In the genomic region with DNA sequence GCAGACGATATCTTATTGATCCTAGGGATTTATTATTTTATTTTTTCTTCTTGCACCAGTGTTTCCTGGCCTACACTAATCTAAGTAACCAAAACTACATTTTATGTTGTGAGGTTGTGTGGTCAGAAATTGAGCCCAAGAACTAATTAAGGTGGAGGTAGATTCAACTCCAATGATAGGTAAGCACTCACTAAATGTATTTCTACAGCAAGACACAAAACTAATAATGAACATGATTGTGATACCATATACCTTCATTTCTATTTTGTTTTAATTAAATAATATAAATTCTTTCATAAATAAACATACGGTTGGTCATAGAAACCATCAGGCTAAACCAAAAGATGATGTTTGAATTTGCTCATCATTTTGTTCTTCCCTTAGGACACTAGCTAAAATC, we compare ENCODE assay signal across 5 cellular contexts.
DNase-seq lines count a peak whose midpoint lies in the region; ATAC-seq, FAIRE-seq and TF ChIP-seq lines count a peak whose summit lies in the region.
"Not testable (repeated sequence)": the region's sequence is repeated elsewhere in the genome, so short reads cannot be mapped to it uniquely, and the experiment has no call there.

No MANE protein-coding gene starts in this region.

- H3K27me3 Mint-ChIP-seq in WTC11 (ENCODE audit: low read depth), result not testable (repeated sequence)

- CTCF ChIA-PET in WTC11 (lab: Charles Lee), result interaction anchor here (0.6 kb wide), 1 partner anchor 1006 kb away, joined by 4 read pairs; no protein-coding TSS in a partner anchor

- TF ChIP-seq CTCF in D721Med (IDR thresholded peaks at IDR 0.05; ENCODE audit: insufficient read depth, missing control alignments); WTC11 (IDR thresholded peaks at IDR 0.05); pancreas (IDR thresholded peaks at IDR 0.05): not testable (repeated sequence)

- not testable (repeated sequence) for H3K9me3 Mint-ChIP-seq in WTC11

- not testable (repeated sequence) for H3K27ac Mint-ChIP-seq in WTC11

- FAIRE-seq in D721Med (lab: Jason Lieb, UNC) (peak; percentile 16), colon (lab: Jason Lieb, UNC) (peak; percentile 96), endometrium (lab: Jason Lieb, UNC) (peak; percentile 15), pancreas (lab: Jason Lieb, UNC) (peak; percentile 94)

- peaks cover 17% of the 10 kb centered on the region for H3K4me1 Mint-ChIP-seq in WTC11

- H3K9me3 ChIP-seq in pancreas, result not testable (repeated sequence)

- not testable (repeated sequence) for H3K4me3 Mint-ChIP-seq in WTC11

- whole genome bisulfite sequencing in pancreas, 2 donors, result 51 to 61% methylated on average over 2 of the region's 2 CpGs

- H3K27ac ChIP-seq in pancreas, result not testable (repeated sequence)

- 0 out of 2 replicates have a peak, but pooled peaks have one; percentile 6 for ATAC-seq in WTC11
- ATAC-seq in pancreas, result not testable (repeated sequence)

- POLR2A ChIA-PET in WTC11 (lab: Charles Lee), result interaction anchor here (0.9 kb wide), 1 partner anchor 12 kb away, joined by 3 read pairs; no protein-coding TSS in a partner anchor

- not testable (repeated sequence) for H3K36me3 ChIP-seq in pancreas

- DNase-seq in D721Med (ENCODE audit: insufficient read length, low spot score); WTC11 (ENCODE audit: low spot score); pancreas: not testable (repeated sequence)

- intact Hi-C loops in pancreas (cut with DNase I), result not testable (repeated sequence)

- not testable (repeated sequence) for H3K27me3 ChIP-seq in pancreas

- H3K4me1 ChIP-seq in pancreas, result not testable (repeated sequence)

- H3K36me3 Mint-ChIP-seq in WTC11, result peaks cover 30% of the 10 kb centered on the region

- H3K4me3 ChIP-seq in pancreas, result not testable (repeated sequence)

TF ChIP-seq in WTC11, 78 proteins besides CTCF, POLR2A, EP300 and RAD21:
- TF ChIP-seq, protein P1, sequence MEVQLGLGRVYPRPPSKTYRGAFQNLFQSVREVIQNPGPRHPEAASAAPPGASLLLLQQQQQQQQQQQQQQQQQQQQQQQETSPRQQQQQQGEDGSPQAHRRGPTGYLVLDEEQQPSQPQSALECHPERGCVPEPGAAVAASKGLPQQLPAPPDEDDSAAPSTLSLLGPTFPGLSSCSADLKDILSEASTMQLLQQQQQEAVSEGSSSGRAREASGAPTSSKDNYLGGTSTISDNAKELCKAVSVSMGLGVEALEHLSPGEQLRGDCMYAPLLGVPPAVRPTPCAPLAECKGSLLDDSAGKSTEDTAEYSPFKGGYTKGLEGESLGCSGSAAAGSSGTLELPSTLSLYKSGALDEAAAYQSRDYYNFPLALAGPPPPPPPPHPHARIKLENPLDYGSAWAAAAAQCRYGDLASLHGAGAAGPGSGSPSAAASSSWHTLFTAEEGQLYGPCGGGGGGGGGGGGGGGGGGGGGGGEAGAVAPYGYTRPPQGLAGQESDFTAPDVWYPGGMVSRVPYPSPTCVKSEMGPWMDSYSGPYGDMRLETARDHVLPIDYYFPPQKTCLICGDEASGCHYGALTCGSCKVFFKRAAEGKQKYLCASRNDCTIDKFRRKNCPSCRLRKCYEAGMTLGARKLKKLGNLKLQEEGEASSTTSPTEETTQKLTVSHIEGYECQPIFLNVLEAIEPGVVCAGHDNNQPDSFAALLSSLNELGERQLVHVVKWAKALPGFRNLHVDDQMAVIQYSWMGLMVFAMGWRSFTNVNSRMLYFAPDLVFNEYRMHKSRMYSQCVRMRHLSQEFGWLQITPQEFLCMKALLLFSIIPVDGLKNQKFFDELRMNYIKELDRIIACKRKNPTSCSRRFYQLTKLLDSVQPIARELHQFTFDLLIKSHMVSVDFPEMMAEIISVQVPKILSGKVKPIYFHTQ (CRISPR knock-in tag; IDR thresholded peaks at IDR 0.05), result peak; percentile 60; the same call in 1 of the 2 replicates
- TF ChIP-seq, protein P2, sequence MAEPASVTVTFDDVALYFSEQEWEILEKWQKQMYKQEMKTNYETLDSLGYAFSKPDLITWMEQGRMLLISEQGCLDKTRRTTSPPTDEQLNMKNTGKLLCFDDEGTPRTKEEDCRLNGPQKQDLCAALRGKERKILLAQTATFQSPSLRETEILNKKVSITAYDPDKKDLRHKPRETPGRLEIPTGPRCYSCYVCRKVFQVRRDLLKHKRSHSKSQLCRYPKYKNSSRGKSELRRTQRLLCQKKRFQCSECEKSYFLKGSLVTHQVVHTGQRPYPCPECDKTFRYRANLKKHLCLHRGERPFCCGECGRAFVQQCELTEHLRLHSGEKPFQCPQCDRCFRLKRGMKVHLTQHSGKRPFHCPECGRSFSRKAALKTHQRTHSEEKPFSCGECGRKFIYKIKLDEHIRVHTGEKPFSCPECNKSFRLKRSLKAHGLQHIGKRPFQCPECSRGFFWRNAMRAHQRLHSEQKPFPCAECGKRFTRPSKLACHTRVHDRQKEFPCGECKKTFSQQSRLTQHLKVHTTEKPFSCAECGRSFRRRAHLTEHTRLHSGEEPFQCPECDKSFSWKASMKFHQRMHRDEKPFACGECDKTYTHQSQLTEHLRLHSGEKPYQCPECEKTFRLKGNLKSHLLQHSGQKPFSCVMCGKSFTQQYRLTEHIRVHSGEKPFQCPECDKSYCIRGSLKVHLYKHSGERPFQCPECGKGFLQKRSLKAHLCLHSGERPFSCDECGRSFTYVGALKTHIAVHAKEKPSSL (CRISPR knock-in tag; conservative IDR thresholded peaks at IDR 0.05), result peak; percentile 89
- TF ChIP-seq, protein P3, sequence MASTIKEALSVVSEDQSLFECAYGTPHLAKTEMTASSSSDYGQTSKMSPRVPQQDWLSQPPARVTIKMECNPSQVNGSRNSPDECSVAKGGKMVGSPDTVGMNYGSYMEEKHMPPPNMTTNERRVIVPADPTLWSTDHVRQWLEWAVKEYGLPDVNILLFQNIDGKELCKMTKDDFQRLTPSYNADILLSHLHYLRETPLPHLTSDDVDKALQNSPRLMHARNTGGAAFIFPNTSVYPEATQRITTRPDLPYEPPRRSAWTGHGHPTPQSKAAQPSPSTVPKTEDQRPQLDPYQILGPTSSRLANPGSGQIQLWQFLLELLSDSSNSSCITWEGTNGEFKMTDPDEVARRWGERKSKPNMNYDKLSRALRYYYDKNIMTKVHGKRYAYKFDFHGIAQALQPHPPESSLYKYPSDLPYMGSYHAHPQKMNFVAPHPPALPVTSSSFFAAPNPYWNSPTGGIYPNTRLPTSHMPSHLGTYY (CRISPR knock-in tag; IDR thresholded peaks at IDR 0.05), result peak; percentile 79; the same call in 1 of the 2 replicates
- TF ChIP-seq PRRX2 (CRISPR knock-in tag; IDR thresholded peaks at IDR 0.05) (0 out of 2 replicates have a peak, but pooled peaks have one; percentile 80), NFATC4 (CRISPR knock-in tag; IDR thresholded peaks at IDR 0.05) (peak; percentile 49; the same call in 1 of the 2 replicates)
- TF ChIP-seq, protein P4, sequence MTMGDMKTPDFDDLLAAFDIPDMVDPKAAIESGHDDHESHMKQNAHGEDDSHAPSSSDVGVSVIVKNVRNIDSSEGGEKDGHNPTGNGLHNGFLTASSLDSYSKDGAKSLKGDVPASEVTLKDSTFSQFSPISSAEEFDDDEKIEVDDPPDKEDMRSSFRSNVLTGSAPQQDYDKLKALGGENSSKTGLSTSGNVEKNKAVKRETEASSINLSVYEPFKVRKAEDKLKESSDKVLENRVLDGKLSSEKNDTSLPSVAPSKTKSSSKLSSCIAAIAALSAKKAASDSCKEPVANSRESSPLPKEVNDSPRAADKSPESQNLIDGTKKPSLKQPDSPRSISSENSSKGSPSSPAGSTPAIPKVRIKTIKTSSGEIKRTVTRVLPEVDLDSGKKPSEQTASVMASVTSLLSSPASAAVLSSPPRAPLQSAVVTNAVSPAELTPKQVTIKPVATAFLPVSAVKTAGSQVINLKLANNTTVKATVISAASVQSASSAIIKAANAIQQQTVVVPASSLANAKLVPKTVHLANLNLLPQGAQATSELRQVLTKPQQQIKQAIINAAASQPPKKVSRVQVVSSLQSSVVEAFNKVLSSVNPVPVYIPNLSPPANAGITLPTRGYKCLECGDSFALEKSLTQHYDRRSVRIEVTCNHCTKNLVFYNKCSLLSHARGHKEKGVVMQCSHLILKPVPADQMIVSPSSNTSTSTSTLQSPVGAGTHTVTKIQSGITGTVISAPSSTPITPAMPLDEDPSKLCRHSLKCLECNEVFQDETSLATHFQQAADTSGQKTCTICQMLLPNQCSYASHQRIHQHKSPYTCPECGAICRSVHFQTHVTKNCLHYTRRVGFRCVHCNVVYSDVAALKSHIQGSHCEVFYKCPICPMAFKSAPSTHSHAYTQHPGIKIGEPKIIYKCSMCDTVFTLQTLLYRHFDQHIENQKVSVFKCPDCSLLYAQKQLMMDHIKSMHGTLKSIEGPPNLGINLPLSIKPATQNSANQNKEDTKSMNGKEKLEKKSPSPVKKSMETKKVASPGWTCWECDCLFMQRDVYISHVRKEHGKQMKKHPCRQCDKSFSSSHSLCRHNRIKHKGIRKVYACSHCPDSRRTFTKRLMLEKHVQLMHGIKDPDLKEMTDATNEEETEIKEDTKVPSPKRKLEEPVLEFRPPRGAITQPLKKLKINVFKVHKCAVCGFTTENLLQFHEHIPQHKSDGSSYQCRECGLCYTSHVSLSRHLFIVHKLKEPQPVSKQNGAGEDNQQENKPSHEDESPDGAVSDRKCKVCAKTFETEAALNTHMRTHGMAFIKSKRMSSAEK (CRISPR knock-in tag; IDR thresholded peaks at IDR 0.05; ENCODE audit: borderline replicate concordance), result peak; percentile 45; the same call in 1 of the 2 replicates
TF ChIP-seq in WTC11: peak in this region for 6; not testable (repeated sequence) for 72.
